8 cellular contexts compared by ENCODE assay signal in genomic region chr6:143536461-143536865, GRCh38. TPM values are rescaled to one million over a fixed set of nuclear protein-coding genes. Genes with fewer than 3 reads are reported as not detected.
DNase-seq lines count a peak whose midpoint lies in the region; FAIRE-seq and TF ChIP-seq lines count a peak whose summit lies in the region.

No MANE protein-coding gene starts in this region.

- no peak overlapping the region for H3K4ac ChIP-seq in mesenchymal stem cell (ENCODE audit: low read depth in 1 of 2, low read length in 2 of 2)

- H3K14ac ChIP-seq in mesenchymal stem cell (ENCODE audit: low read length in 2 of 2), result no peak overlapping the region

- intact Hi-C loops in stomach (cut with DNase I; ENCODE audit: low total_unique reads), result no loop called here

- TF ChIP-seq CTCF in HEK293 (tag by site-specific recombination; IDR thresholded peaks at IDR 0.05) (no peak), stomach (IDR thresholded peaks at IDR 0.05) (no peak)

- DNase-seq in GM12892 (ENCODE audit: insufficient read length) (peak; percentile 29), M059J (ENCODE audit: low read depth) (peak; percentile 65), mesenchymal stem cell (peak; percentile 35), stomach (peak; percentile 66), globus pallidus (ENCODE audit: low spot score) (no peak)
- peak; percentile 29 for DNase-seq in activated CD4-positive, alpha-beta T cell treated with anti-CD3 and anti-CD28 coated beads for 1 hour

- CTCF ChIA-PET in HEK293 (lab: Yijun Ruan, JAX), result interaction anchor here (0.9 to 2.0 kb wide), 6 partner anchors 16 to 34 kb away, joined by 3 to 11 read pairs (median 5); partner anchors contain the start of gene FUCA2

- peaks cover 15% of the 10 kb centered on the region for H3K79me1 ChIP-seq in mesenchymal stem cell (replicated peaks; ENCODE audit: low read length, poor library complexity, severe bottlenecking)

- no peak overlapping the region for H4K91ac ChIP-seq in mesenchymal stem cell (ENCODE audit: low read length)

- H3K36me3 ChIP-seq in HEK293 (ENCODE audit: control insufficient read depth in 2 of 2, insufficient read depth in 1 of 2, low read length in 2 of 2) (no peaks in the 10 kb centered on the region), duodenal mucosa (ENCODE audit: control insufficient read depth in 1 of 2, insufficient read depth in 2 of 2, low read length in 2 of 2) (no peaks in the 10 kb centered on the region), mesenchymal stem cell (ENCODE audit: control insufficient read depth in 1 of 2, insufficient read depth in 2 of 2, low read depth in 1 of 2, low read length in 2 of 2) (no peaks in the 10 kb centered on the region), stomach (no peaks in the 10 kb centered on the region)

- H2BK5ac ChIP-seq in mesenchymal stem cell (ENCODE audit: low read depth, low read length, poor library complexity, severe bottlenecking), result no peak overlapping the region

- peak overlapping the region; percentile 28 for H4K8ac ChIP-seq in mesenchymal stem cell (ENCODE audit: low read length)

- POLR2A ChIA-PET in HEK293 (lab: Yijun Ruan, JAX), result interaction anchor here (0.8 to 1.5 kb wide), 3 partner anchors 25 to 142 kb away, joined by 3 to 11 read pairs (median 7); partner anchors contain the start of genes ADAT2, FUCA2 and PEX3

- H3K9ac ChIP-seq in duodenal mucosa (ENCODE audit: low read depth in 1 of 2, low read length in 2 of 2) (peak overlapping the region; percentile 58 to 73), mesenchymal stem cell (ENCODE audit: low read length) (peak overlapping the region; percentile 78)

- H2BK15ac ChIP-seq in mesenchymal stem cell (ENCODE audit: low read depth, poor library complexity, severe bottlenecking), result no peak overlapping the region

- H3K4me2 ChIP-seq in mesenchymal stem cell (ENCODE audit: low read length, poor library complexity, severe bottlenecking), result peak overlapping the region; percentile 88

- H3K27ac ChIP-seq in HEK293 (ENCODE audit: extremely low read depth, low read depth, low read length) (peak overlapping the region; percentile 78; the same call in 1 of the 2 replicates), duodenal mucosa (ENCODE audit: low read depth, low read length) (peak overlapping the region; percentile 48), mesenchymal stem cell (ENCODE audit: low read length, poor library complexity, severe bottlenecking) (no peak overlapping the region), stomach (peak overlapping the region; percentile 74 to 92 (median 89))

- H3K23ac ChIP-seq in mesenchymal stem cell (ENCODE audit: low read length in 2 of 2), result no peak overlapping the region

- H2BK12ac ChIP-seq in mesenchymal stem cell (ENCODE audit: low read length in 2 of 2), result no peak overlapping the region

- 5% methylated on average over 26 of the region's 27 CpGs for WGBS in mesenchymal stem cell
- WGBS in stomach, 5 donors, result 1 to 4% (median 1%) methylated on average over 21 to 27 of the region's 27 CpGs

- no peaks in the 10 kb centered on the region for H3K27me3 ChIP-seq in duodenal mucosa (ENCODE audit: control insufficient read depth in 1 of 2, insufficient read depth in 2 of 2, low read length in 2 of 2)
- H3K27me3 ChIP-seq in mesenchymal stem cell (ENCODE audit: control insufficient read depth in 1 of 2, insufficient read depth in 1 of 2, low read length in 2 of 2), result peaks cover 0 to 5% of the 10 kb centered on the region in 2 experiments
- no peaks in the 10 kb centered on the region for H3K27me3 ChIP-seq in stomach

- H2BK120ac ChIP-seq in mesenchymal stem cell (ENCODE audit: low read depth, low read length), result no peak overlapping the region

- H2AFZ ChIP-seq in mesenchymal stem cell (ENCODE audit: low read depth, low read length), result peak overlapping the region; percentile 76

- FAIRE-seq in GM12892 (lab: Jason Lieb, UNC), result no peak

- H3K9me3 ChIP-seq in HEK293 (ENCODE audit: control insufficient read depth, insufficient read depth, low read depth, low read length) (no peaks in the 10 kb centered on the region), duodenal mucosa (ENCODE audit: control insufficient read depth in 1 of 2, low read length in 2 of 2) (no peaks in the 10 kb centered on the region), mesenchymal stem cell (ENCODE audit: control insufficient read depth, low read length) (no peaks in the 10 kb centered on the region), stomach (no peaks in the 10 kb centered on the region)

- no peak overlapping the region for H3K18ac ChIP-seq in mesenchymal stem cell (ENCODE audit: low read depth in 1 of 2, low read length in 2 of 2)

- no peak overlapping the region for H2AK5ac ChIP-seq in mesenchymal stem cell (ENCODE audit: low read length, severe bottlenecking)

- no peak for TF ChIP-seq POLR2A in GM12892 (IDR thresholded peaks at IDR 0.05; ENCODE audit: low read depth, low read length)
- TF ChIP-seq POLR2A in stomach (IDR thresholded peaks at IDR 0.05), result no peak

- 0 out of 2 replicates have a peak, but pooled peaks cover 3% of the 10 kb centered on the region for H3K4me1 ChIP-seq in HEK293 (ENCODE audit: control insufficient read depth, insufficient read depth, low read length)
- peaks cover 26 to 44% of the 10 kb centered on the region in 2 donors for H3K4me1 ChIP-seq in duodenal mucosa (ENCODE audit: control insufficient read depth in 1 of 2, insufficient read depth in 2 of 2, low read length in 2 of 2)
- peaks cover 12% of the 10 kb centered on the region for H3K4me1 ChIP-seq in mesenchymal stem cell (ENCODE audit: control insufficient read depth, insufficient read depth, low read depth, low read length)
- H3K4me1 ChIP-seq in stomach, result peaks cover 18 to 43% (median 26%) of the 10 kb centered on the region in 4 donors

- no peak for TF ChIP-seq EP300 in stomach (IDR thresholded peaks at IDR 0.05)

- H3K4me3 ChIP-seq in HEK293 (ENCODE audit: low read depth, low read length), result peak overlapping the region; percentile 56
- peak overlapping the region; percentile 63 to 67 for H3K4me3 ChIP-seq in duodenal mucosa (ENCODE audit: low read depth in 1 of 2, low read length in 2 of 2)
- peak overlapping the region; percentile 72 to 78 for H3K4me3 ChIP-seq in mesenchymal stem cell (ENCODE audit: insufficient read depth in 1 of 2, low read depth in 1 of 2, low read length in 2 of 2)
- H3K4me3 ChIP-seq in stomach, result peak overlapping the region; percentile 50 to 65 (median 62)

TF ChIP-seq in HEK293, 187 proteins besides CTCF, POLR2A, EP300 and RAD21 (continues in another document):
- TF ChIP-seq ZNF335 (tag by site-specific recombination; conservative IDR thresholded peaks at IDR 0.05) (peak; percentile 68), ZNF398 (tag by site-specific recombination; IDR thresholded peaks at IDR 0.05) (no peak), KLF10 (tag by site-specific recombination; IDR thresholded peaks at IDR 0.05) (no peak), ZFHX2 (tag by site-specific recombination; conservative IDR thresholded peaks at IDR 0.05) (peak; percentile 56; the same call in 1 of the 2 replicates), PRDM10 (tag by site-specific recombination; IDR thresholded peaks at IDR 0.05) (peak; percentile 57; the same call in 1 of the 2 replicates)

RNA-seq across cellular contexts. Expression of gene FUCA2, which starts 24.9 kb away (rescaled TPM):
- 14.0 TPM for polyA plus RNA-seq in GM12892 (2012; ENCODE audit: missing spikeins)
- total RNA-seq in M059J (2014; rRNA removed; shearing (Covaris generic)), result 140 and 183 TPM in 2 replicates
- polyA plus RNA-seq in mesenchymal stem cell (2013, experiment 1 of 2), result 108 TPM
- 117 TPM for polyA plus RNA-seq in mesenchymal stem cell (2013, experiment 2 of 2)
- 10 to 100 TPM; 12.9 to 53.8 (median 26.8) TPM for total RNA-seq in stomach
- 10 to 100 TPM; 18.2 to 26.1 (median 25.2) TPM for polyA plus RNA-seq in stomach
